In the genomic region with DNA sequence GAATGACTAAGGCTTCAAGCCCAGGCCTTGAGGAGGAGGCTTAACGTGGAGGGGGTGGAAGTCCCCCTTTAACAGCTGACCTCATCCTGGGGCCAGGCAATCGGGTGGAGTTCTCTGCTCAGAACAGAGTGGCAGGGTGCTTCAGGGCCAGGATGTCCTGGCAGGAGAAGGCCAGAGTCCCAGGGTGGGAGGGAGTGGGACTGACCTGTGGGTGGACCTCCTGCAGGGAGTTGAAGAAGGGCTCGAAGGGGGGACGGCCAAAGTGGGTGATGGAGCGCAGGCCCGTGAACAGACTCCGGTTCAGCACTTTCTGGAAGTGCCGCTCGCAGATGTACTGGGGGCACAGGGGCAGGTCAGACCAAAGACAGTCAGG, we compare ENCODE assay signal across 18 cellular contexts. TPM values are rescaled to one million over a fixed set of nuclear protein-coding genes. Genes with fewer than 3 reads are reported as not detected.
"Had no signal": no experiment of that assay in that cellular context is flagged by ENCODE, and none has a peak within 500 bp of the region (broad histone marks: within the 10 kb centered on the region; RNA-seq: fewer than 3 reads in every experiment).

No MANE protein-coding gene starts in this region.

- H3K27ac ChIP-seq: gastroesophageal sphincter, left ventricle myocardium inferior, neutrophil, stomach, testis had no signal

- H3K27me3 ChIP-seq: neutrophil, stomach, testis had no signal

- H3K4me3 Mint-ChIP-seq: activated CD4-positive, alpha-beta memory T cell treated with anti-CD3 and anti-CD28 coated beads for 36 hours; activated CD4-positive, alpha-beta T cell treated with anti-CD3 and anti-CD28 coated beads for 36 hours; naive thymus-derived CD4-positive, alpha-beta T cell; T-helper 17 cell had no signal

- H3K4me1 ChIP-seq: gastroesophageal sphincter, left ventricle myocardium inferior, stomach, testis had no signal

- H3K36me3 ChIP-seq: gastroesophageal sphincter, left ventricle myocardium inferior, neutrophil had no signal

- H3K4me3 ChIP-seq: gastroesophageal sphincter, left ventricle myocardium inferior, mucosa of descending colon, stomach, testis had no signal

- H3K9me3 Mint-ChIP-seq: activated CD4-positive, alpha-beta memory T cell treated with anti-CD3 and anti-CD28 coated beads for 36 hours had no signal

- ATAC-seq: activated CD4-positive, alpha-beta T cell treated with anti-CD3 and anti-CD28 coated beads for 36 hours; gastroesophageal sphincter; mucosa of descending colon; naive thymus-derived CD4-positive, alpha-beta T cell; T-helper 17 cell had no signal

- H3K9me3 ChIP-seq: gastroesophageal sphincter, left ventricle myocardium inferior, mucosa of descending colon, neutrophil, stomach, testis had no signal

- DNase-seq: activated CD4-positive, alpha-beta memory T cell treated with anti-CD3 and anti-CD28 coated beads for 36 hours; activated CD4-positive, alpha-beta T cell treated with anti-CD3 and anti-CD28 coated beads for 36 hours; activated CD8-positive, alpha-beta memory T cell treated with anti-CD3 and anti-CD28 coated beads, Interleukin-2, amount 50 U/mL, for 4 hours; activated naive CD4-positive, alpha-beta T cell; erythroblast; left ventricle myocardium inferior; mucosa of descending colon; small intestine; stomach; T-helper 17 cell; testis had no signal

- H3K4me1 Mint-ChIP-seq: activated CD4-positive, alpha-beta T cell treated with anti-CD3 and anti-CD28 coated beads for 36 hours; naive thymus-derived CD4-positive, alpha-beta T cell; T-helper 17 cell had no signal

- H3K36me3 Mint-ChIP-seq: activated CD4-positive, alpha-beta memory T cell treated with anti-CD3 and anti-CD28 coated beads for 36 hours; naive thymus-derived CD4-positive, alpha-beta T cell had no signal

- H3K27ac Mint-ChIP-seq: activated CD4-positive, alpha-beta memory T cell treated with anti-CD3 and anti-CD28 coated beads for 36 hours; activated CD4-positive, alpha-beta T cell treated with anti-CD3 and anti-CD28 coated beads for 36 hours; naive thymus-derived CD4-positive, alpha-beta T cell; T-helper 17 cell had no signal

RNA-seq across cellular contexts. Expression of gene DUOX2, which starts 19.6 kb away (rescaled TPM):
- total RNA-seq: dermis microvascular lymphatic vessel endothelial cell had no signal
- polyA plus RNA-seq: naive thymus-derived CD4-positive, alpha-beta T cell had no signal

RNA-seq across cellular contexts. Expression of gene DUOXA2, which starts 19.8 kb away (rescaled TPM):
- total RNA-seq: activated CD4-positive, alpha-beta memory T cell treated with anti-CD3 and anti-CD28 coated beads for 36 hours; activated CD4-positive, alpha-beta T cell treated with anti-CD3 and anti-CD28 coated beads for 36 hours; astrocyte; bronchial epithelial cell; dermis microvascular lymphatic vessel endothelial cell; left ventricle myocardium inferior; naive thymus-derived CD4-positive, alpha-beta T cell; T-helper 17 cell had no signal
- polyA plus RNA-seq: keratinocyte; naive thymus-derived CD4-positive, alpha-beta T cell had no signal

RNA-seq across cellular contexts. Expression of gene DUOXA1, which starts 35.3 kb away (rescaled TPM):
- total RNA-seq: dermis microvascular lymphatic vessel endothelial cell had no signal

RNA-seq across cellular contexts. Expression of gene DUOX1, which starts 35.5 kb away (rescaled TPM):
- total RNA-seq: dermis microvascular lymphatic vessel endothelial cell had no signal
